17 cellular contexts compared by ENCODE assay signal in genomic region chr19:48950159-48950558, GRCh38. TPM values are rescaled to one million over a fixed set of nuclear protein-coding genes. Genes with fewer than 3 reads are reported as not detected.
DNase-seq lines count a peak whose midpoint lies in the region; ATAC-seq, FAIRE-seq and TF ChIP-seq lines count a peak whose summit lies in the region.
"Had no signal": no experiment of that assay in that cellular context is flagged by ENCODE, and none has a peak within 500 bp of the region (broad histone marks: within the 10 kb centered on the region; RNA-seq: fewer than 3 reads in every experiment).

No MANE protein-coding gene starts in this region.

- H3K9ac ChIP-seq in BLaER1 (peak overlapping the region; percentile 52; the same call in 1 of the 2 replicates), HepG2 (ENCODE audit: insufficient read depth, low read depth, low read length) (no peak overlapping the region)

- H3K36me3 ChIP-seq in BLaER1 (peaks cover 11% of the 10 kb centered on the region; the same call in 1 of the 2 replicates), HepG2 (replicated peaks in 1 of 2; ENCODE audit: control insufficient read depth in 1 of 2, insufficient read depth in 2 of 2, low read length in 2 of 2) (no peaks in the 10 kb centered on the region)
- H3K36me3 ChIP-seq: SJCRH30 had no signal

- H3K4me1 ChIP-seq in BLaER1 (peaks cover 56% of the 10 kb centered on the region), HepG2 (ENCODE audit: insufficient read depth, low read length) (peaks cover 90% of the 10 kb centered on the region)
- H3K4me1 ChIP-seq: SJCRH30 had no signal

- intact Hi-C loops in HepG2 (cut with micrococcal nuclease; ENCODE audit: unreplicated experiment), result no loop called here

- BruUV-seq in HepG2 (replicated peaks; lab: Mats Ljungman, UMichigan), result no TSS peak

- no peak for TF ChIP-seq RAD21 in HepG2 (CRISPR knock-in tag; IDR thresholded peaks at IDR 0.05)

- CTCF ChIA-PET in HepG2 (lab: Yijun Ruan, JAX; ENCODE audit: low intra/inter-chr PET ratio, low total read pairs), result no interaction called here

- H3K4me2 ChIP-seq in BLaER1 (peak overlapping the region; percentile 73), HepG2 (ENCODE audit: low read depth, low read length) (no peak overlapping the region; the same call in 1 of the 2 replicates)

- no peak for TF ChIP-seq EP300 in HepG2 (IDR thresholded peaks at IDR 0.05; ENCODE audit: low read depth in 2 of 2, low read length in 2 of 2)
- TF ChIP-seq EP300 in HepG2 (CRISPR knock-in tag; IDR thresholded peaks at IDR 0.05; ENCODE audit: borderline replicate concordance), result no peak

- H3K4me3 ChIP-seq in BLaER1 (no peak overlapping the region), HepG2 (replicated peaks in 1 of 3; ENCODE audit: insufficient read depth in 1 of 3, low read depth in 2 of 3, low read length in 3 of 3) (no peak overlapping the region)
- H3K4me3 ChIP-seq: GM12878, SJCRH30 had no signal

- DNase-seq in HepG2 (ENCODE audit: low spot score), result no peak
- no peak for DNase-seq in amniotic stem cell (lab: John Stamatoyannopoulos, UW)
- no peak for DNase-seq in AG20443 (ENCODE audit: low spot score)
- DNase-seq: 8988T, C1 segment of cervical spinal cord, GDM1, HCEC 1CT, KBM-7, NCI-H1436 treated with DMSO at 0.1 percent for 48 hours, NCI-H2029 treated with DMSO at 0.1 percent for 48 hours, NCI-H748 treated with DMSO at 0.1 percent for 48 hours, SJCRH30 had no signal

- H3K9me3 ChIP-seq in BLaER1 (peaks cover 36% of the 10 kb centered on the region), HepG2 (ENCODE audit: low read length) (no peaks in the 10 kb centered on the region)
- H3K9me3 ChIP-seq: SJCRH30 had no signal

- POLR2A ChIA-PET in HepG2 (lab: Yijun Ruan, JAX), result interaction anchor here (1.3 to 7.8 kb wide), 3 partner anchors 16 to 50 kb away, joined by 3 to 153 read pairs (median 4); partner anchors contain the start of genes DHDH, FTL and NUCB1

- 70% methylated on average over 3 of the region's 3 CpGs for WGBS in HepG2 (ENCODE audit: low lambda C conversion rate)

- H3K27ac ChIP-seq in BLaER1, result peak overlapping the region; percentile 78
- H3K27ac ChIP-seq in VCaP, result peak overlapping the region; percentile 74
- H3K27ac ChIP-seq in HepG2 (ENCODE audit: extremely low read length, insufficient read depth, low read length), result no peak overlapping the region
- H3K27ac ChIP-seq: SJCRH30 had no signal

- H2AFZ ChIP-seq in HepG2 (ENCODE audit: low read length), result peak overlapping the region; percentile 77

- no peak for ATAC-seq in HepG2
- ATAC-seq in HG03342 (IDR thresholded peaks at IDR 0.05; ENCODE audit: unreplicated experiment), result no peak
- ATAC-seq: GM12878 had no signal

- H4K20me1 ChIP-seq in BLaER1, result peaks cover under 1% of the 10 kb centered on the region; the same call in 1 of the 2 replicates
- no peaks in the 10 kb centered on the region for H4K20me1 ChIP-seq in HepG2 (ENCODE audit: insufficient read depth, low read length)

- in situ Hi-C loops in HepG2 (cut with HindIII; ENCODE audit: extremely low pct_ligation_motif_present, low pct_unique_long_range_greater_than_20kb), result no loop called here

- no peak for TF ChIP-seq CTCF in VCaP (conservative IDR thresholded peaks at IDR 0.05)
- TF ChIP-seq CTCF in HepG2 (CRISPR knock-in tag; IDR thresholded peaks at IDR 0.05), result no peak

- TF ChIP-seq POLR2A in HepG2 (IDR thresholded peaks at IDR 0.05; ENCODE audit: insufficient read depth in 1 of 2, low read depth in 2 of 2, low read length in 2 of 2), result no peak

- H3K27me3 ChIP-seq in BLaER1 (no peaks in the 10 kb centered on the region), HepG2 (ENCODE audit: control insufficient read depth in 1 of 2, insufficient read depth in 2 of 2, low read length in 2 of 2) (no peaks in the 10 kb centered on the region)
- H3K27me3 ChIP-seq: SJCRH30 had no signal

- FAIRE-seq in HepG2 (lab: Jason Lieb, UNC), result peak; percentile 8
- FAIRE-seq: GM12878 had no signal

- peaks cover 4% of the 10 kb centered on the region for H3K79me2 ChIP-seq in HepG2 (ENCODE audit: insufficient read depth, low read length)

RNA-seq across cellular contexts. Expression of gene BAX, which starts 4.5 kb away (rescaled TPM):
- total RNA-seq in HepG2 (2016; rRNA removed; fragmentation: Illumina TruSeq; extraction: Trizol), result 167 and 176 TPM in 2 replicates
- 230 and 246 TPM in 2 replicates for total RNA-seq in HepG2 (2016; cell fraction: cytosol; rRNA removed; fragmentation: Illumina TruSeq; extraction: Trizol; ENCODE audit: low read depth)
- 165 and 193 TPM in 2 replicates for total RNA-seq in HepG2 (2016; cell fraction: insoluble cytoplasmic fraction; rRNA removed; fragmentation: Illumina TruSeq; extraction: Trizol)
- total RNA-seq in HepG2 (2016; cell fraction: membrane; rRNA removed; fragmentation: Illumina TruSeq; extraction: Trizol), result 237 and 254 TPM in 2 replicates
- total RNA-seq in HepG2 (2016; cell fraction: nucleus; rRNA removed; fragmentation: Illumina TruSeq; extraction: Trizol), result 96.5 and 102 TPM in 2 replicates
- polyA plus RNA-seq in HepG2 (2011; rRNA removed), result 139 and 164 TPM in 2 replicates
- 118 and 159 TPM in 2 replicates for polyA plus RNA-seq in HepG2 (2011; cell fraction: cytosol; rRNA removed)
- polyA plus RNA-seq in HepG2 (2011; cell fraction: nucleus; rRNA removed), result 330 and 345 TPM in 2 replicates
- polyA plus RNA-seq in HepG2 (2012), result 158 and 165 TPM in 2 replicates
- 324 and 380 TPM in 2 replicates for polyA plus RNA-seq in HepG2 (2016; cell fraction: cytosol; fragmentation: Illumina TruSeq; extraction: Trizol; ENCODE audit: low read depth)
- 326 and 339 TPM in 2 replicates for polyA plus RNA-seq in HepG2 (2016; cell fraction: insoluble cytoplasmic fraction; fragmentation: Illumina TruSeq; extraction: Trizol; ENCODE audit: low read depth)
- polyA plus RNA-seq in HepG2 (2016; cell fraction: membrane; fragmentation: Illumina TruSeq; extraction: Trizol; ENCODE audit: low read depth), result 331 and 356 TPM in 2 replicates
- polyA plus RNA-seq in HepG2 (2016; cell fraction: nucleus; fragmentation: Illumina TruSeq; extraction: Trizol; ENCODE audit: insufficient read depth, low read depth), result 298 and 326 TPM in 2 replicates
- polyA minus RNA-seq in HepG2 (2011; rRNA and poly(A)+ RNA removed; ENCODE audit: low replicate concordance), result 81.2 and 143 TPM in 2 replicates
- polyA minus RNA-seq in HepG2 (2011; cell fraction: cytosol; rRNA and poly(A)+ RNA removed), result 66.1 and 82.4 TPM in 2 replicates
- 85.3 and 90.1 TPM in 2 replicates for polyA minus RNA-seq in HepG2 (2011; cell fraction: nucleus; rRNA and poly(A)+ RNA removed)

RNA-seq across cellular contexts. Expression of gene FTL, which starts 14.9 kb away (rescaled TPM):
- total RNA-seq in HepG2 (2016; rRNA removed; fragmentation: Illumina TruSeq; extraction: Trizol), result 3,909 and 8,800 TPM in 2 replicates
- 89,971 and 90,879 TPM in 2 replicates for total RNA-seq in HepG2 (2016; cell fraction: cytosol; rRNA removed; fragmentation: Illumina TruSeq; extraction: Trizol; ENCODE audit: low read depth)
- 3,851 and 8,859 TPM in 2 replicates for total RNA-seq in HepG2 (2016; cell fraction: insoluble cytoplasmic fraction; rRNA removed; fragmentation: Illumina TruSeq; extraction: Trizol)
- total RNA-seq in HepG2 (2016; cell fraction: membrane; rRNA removed; fragmentation: Illumina TruSeq; extraction: Trizol), result 51,578 and 56,338 TPM in 2 replicates
- total RNA-seq in HepG2 (2016; cell fraction: nucleus; rRNA removed; fragmentation: Illumina TruSeq; extraction: Trizol), result 2,617 and 3,067 TPM in 2 replicates
- polyA plus RNA-seq in HepG2 (2011; rRNA removed), result 2,513 and 2,721 TPM in 2 replicates
- polyA plus RNA-seq in HepG2 (2011; cell fraction: cytosol; rRNA removed), result 2,416 and 4,778 TPM in 2 replicates
- polyA plus RNA-seq in HepG2 (2011; cell fraction: nucleus; rRNA removed), result 1,286 and 1,341 TPM in 2 replicates
- polyA plus RNA-seq in HepG2 (2012), result 3,171 and 4,080 TPM in 2 replicates
- polyA plus RNA-seq in HepG2 (2016; cell fraction: cytosol; fragmentation: Illumina TruSeq; extraction: Trizol; ENCODE audit: low read depth), result 183,517 and 194,436 TPM in 2 replicates
- polyA plus RNA-seq in HepG2 (2016; cell fraction: insoluble cytoplasmic fraction; fragmentation: Illumina TruSeq; extraction: Trizol; ENCODE audit: low read depth), result 7,307 and 7,404 TPM in 2 replicates
- polyA plus RNA-seq in HepG2 (2016; cell fraction: membrane; fragmentation: Illumina TruSeq; extraction: Trizol; ENCODE audit: low read depth), result 88,210 and 91,472 TPM in 2 replicates
- 7,073 and 8,244 TPM in 2 replicates for polyA plus RNA-seq in HepG2 (2016; cell fraction: nucleus; fragmentation: Illumina TruSeq; extraction: Trizol; ENCODE audit: insufficient read depth, low read depth)
- polyA minus RNA-seq in HepG2 (2011; rRNA and poly(A)+ RNA removed; ENCODE audit: low replicate concordance), result 1,399 and 2,171 TPM in 2 replicates
- 634 and 932 TPM in 2 replicates for polyA minus RNA-seq in HepG2 (2011; cell fraction: cytosol; rRNA and poly(A)+ RNA removed)
- polyA minus RNA-seq in HepG2 (2011; cell fraction: nucleus; rRNA and poly(A)+ RNA removed), result 209 and 221 TPM in 2 replicates

RNA-seq across cellular contexts. Expression of gene DHDH, which starts 16.7 kb away (rescaled TPM):
- total RNA-seq in HepG2 (2016; rRNA removed; fragmentation: Illumina TruSeq; extraction: Trizol), result 0.13 and 0.29 TPM in 2 replicates
- not detected in 2 replicates for total RNA-seq in HepG2 (2016; cell fraction: cytosol; rRNA removed; fragmentation: Illumina TruSeq; extraction: Trizol; ENCODE audit: low read depth)
- 0.30 TPM in 1 of 2 replicates, not detected in the other for total RNA-seq in HepG2 (2016; cell fraction: insoluble cytoplasmic fraction; rRNA removed; fragmentation: Illumina TruSeq; extraction: Trizol)
- not detected in 2 replicates for total RNA-seq in HepG2 (2016; cell fraction: membrane; rRNA removed; fragmentation: Illumina TruSeq; extraction: Trizol)
- not detected in 2 replicates for total RNA-seq in HepG2 (2016; cell fraction: nucleus; rRNA removed; fragmentation: Illumina TruSeq; extraction: Trizol)
- 0.91 and 1.9 TPM in 2 replicates for polyA plus RNA-seq in HepG2 (2011; rRNA removed)
- 1.8 and 2.5 TPM in 2 replicates for polyA plus RNA-seq in HepG2 (2011; cell fraction: cytosol; rRNA removed)
- 1.9 and 2.8 TPM in 2 replicates for polyA plus RNA-seq in HepG2 (2011; cell fraction: nucleus; rRNA removed)
- polyA plus RNA-seq in HepG2 (2012), result 1.0 and 3.6 TPM in 2 replicates
- polyA plus RNA-seq in HepG2 (2016; cell fraction: cytosol; fragmentation: Illumina TruSeq; extraction: Trizol; ENCODE audit: low read depth), result not detected in 2 replicates
- not detected in 2 replicates for polyA plus RNA-seq in HepG2 (2016; cell fraction: insoluble cytoplasmic fraction; fragmentation: Illumina TruSeq; extraction: Trizol; ENCODE audit: low read depth)
- not detected in 2 replicates for polyA plus RNA-seq in HepG2 (2016; cell fraction: membrane; fragmentation: Illumina TruSeq; extraction: Trizol; ENCODE audit: low read depth)
- not detected in 2 replicates for polyA plus RNA-seq in HepG2 (2016; cell fraction: nucleus; fragmentation: Illumina TruSeq; extraction: Trizol; ENCODE audit: insufficient read depth, low read depth)
- 0.37 and 0.50 TPM in 2 replicates for polyA minus RNA-seq in HepG2 (2011; rRNA and poly(A)+ RNA removed; ENCODE audit: low replicate concordance)
- not detected in 2 replicates for polyA minus RNA-seq in HepG2 (2011; cell fraction: cytosol; rRNA and poly(A)+ RNA removed)
- polyA minus RNA-seq in HepG2 (2011; cell fraction: nucleus; rRNA and poly(A)+ RNA removed), result 0.77 TPM in 1 of 2 replicates, not detected in the other
- total RNA-seq: GM12878, NCI-H460, SJCRH30 had no signal

RNA-seq across cellular contexts. Expression of gene GYS1, which starts 43.0 kb away (rescaled TPM):
- 16.4 and 18.4 TPM in 2 replicates for total RNA-seq in HepG2 (2016; rRNA removed; fragmentation: Illumina TruSeq; extraction: Trizol)
- 5.2 and 5.3 TPM in 2 replicates for total RNA-seq in HepG2 (2016; cell fraction: cytosol; rRNA removed; fragmentation: Illumina TruSeq; extraction: Trizol; ENCODE audit: low read depth)
- total RNA-seq in HepG2 (2016; cell fraction: insoluble cytoplasmic fraction; rRNA removed; fragmentation: Illumina TruSeq; extraction: Trizol), result 13.3 and 20.4 TPM in 2 replicates
- 4.9 and 5.1 TPM in 2 replicates for total RNA-seq in HepG2 (2016; cell fraction: membrane; rRNA removed; fragmentation: Illumina TruSeq; extraction: Trizol)
- 17.7 and 22.5 TPM in 2 replicates for total RNA-seq in HepG2 (2016; cell fraction: nucleus; rRNA removed; fragmentation: Illumina TruSeq; extraction: Trizol)
- 34.3 and 42.1 TPM in 2 replicates for polyA plus RNA-seq in HepG2 (2011; rRNA removed)
- polyA plus RNA-seq in HepG2 (2011; cell fraction: cytosol; rRNA removed), result 15.4 and 24.0 TPM in 2 replicates
- 43.8 and 62.9 TPM in 2 replicates for polyA plus RNA-seq in HepG2 (2011; cell fraction: nucleus; rRNA removed)
- polyA plus RNA-seq in HepG2 (2012), result 10.2 and 20.0 TPM in 2 replicates
- 1.1 and 1.4 TPM in 2 replicates for polyA plus RNA-seq in HepG2 (2016; cell fraction: cytosol; fragmentation: Illumina TruSeq; extraction: Trizol; ENCODE audit: low read depth)
- 10.8 and 15.0 TPM in 2 replicates for polyA plus RNA-seq in HepG2 (2016; cell fraction: insoluble cytoplasmic fraction; fragmentation: Illumina TruSeq; extraction: Trizol; ENCODE audit: low read depth)
- polyA plus RNA-seq in HepG2 (2016; cell fraction: membrane; fragmentation: Illumina TruSeq; extraction: Trizol; ENCODE audit: low read depth), result 2.9 and 3.5 TPM in 2 replicates
- polyA plus RNA-seq in HepG2 (2016; cell fraction: nucleus; fragmentation: Illumina TruSeq; extraction: Trizol; ENCODE audit: insufficient read depth, low read depth), result 28.6 and 30.1 TPM in 2 replicates
- 85.1 and 134 TPM in 2 replicates for polyA minus RNA-seq in HepG2 (2011; rRNA and poly(A)+ RNA removed; ENCODE audit: low replicate concordance)
- 22.2 and 28.2 TPM in 2 replicates for polyA minus RNA-seq in HepG2 (2011; cell fraction: cytosol; rRNA and poly(A)+ RNA removed)
- 26.5 and 44.0 TPM in 2 replicates for polyA minus RNA-seq in HepG2 (2011; cell fraction: nucleus; rRNA and poly(A)+ RNA removed)

RNA-seq across cellular contexts. Expression of gene RUVBL2, which starts 43.5 kb away (rescaled TPM):
- total RNA-seq in HepG2 (2016; rRNA removed; fragmentation: Illumina TruSeq; extraction: Trizol), result 108 and 122 TPM in 2 replicates
- 42.8 and 44.4 TPM in 2 replicates for total RNA-seq in HepG2 (2016; cell fraction: cytosol; rRNA removed; fragmentation: Illumina TruSeq; extraction: Trizol; ENCODE audit: low read depth)
- 98.2 and 127 TPM in 2 replicates for total RNA-seq in HepG2 (2016; cell fraction: insoluble cytoplasmic fraction; rRNA removed; fragmentation: Illumina TruSeq; extraction: Trizol)
- total RNA-seq in HepG2 (2016; cell fraction: membrane; rRNA removed; fragmentation: Illumina TruSeq; extraction: Trizol), result 53.1 and 56.0 TPM in 2 replicates
- 57.1 and 62.8 TPM in 2 replicates for total RNA-seq in HepG2 (2016; cell fraction: nucleus; rRNA removed; fragmentation: Illumina TruSeq; extraction: Trizol)
- polyA plus RNA-seq in HepG2 (2011; rRNA removed), result 109 and 120 TPM in 2 replicates
- 120 and 188 TPM in 2 replicates for polyA plus RNA-seq in HepG2 (2011; cell fraction: cytosol; rRNA removed)
- 169 and 241 TPM in 2 replicates for polyA plus RNA-seq in HepG2 (2011; cell fraction: nucleus; rRNA removed)
- polyA plus RNA-seq in HepG2 (2012), result 71.6 and 76.0 TPM in 2 replicates
- polyA plus RNA-seq in HepG2 (2016; cell fraction: cytosol; fragmentation: Illumina TruSeq; extraction: Trizol; ENCODE audit: low read depth), result 38.1 and 42.9 TPM in 2 replicates
- polyA plus RNA-seq in HepG2 (2016; cell fraction: insoluble cytoplasmic fraction; fragmentation: Illumina TruSeq; extraction: Trizol; ENCODE audit: low read depth), result 87.8 and 103 TPM in 2 replicates
- polyA plus RNA-seq in HepG2 (2016; cell fraction: membrane; fragmentation: Illumina TruSeq; extraction: Trizol; ENCODE audit: low read depth), result 44.0 and 49.8 TPM in 2 replicates
- polyA plus RNA-seq in HepG2 (2016; cell fraction: nucleus; fragmentation: Illumina TruSeq; extraction: Trizol; ENCODE audit: insufficient read depth, low read depth), result 101 and 102 TPM in 2 replicates
- polyA minus RNA-seq in HepG2 (2011; rRNA and poly(A)+ RNA removed; ENCODE audit: low replicate concordance), result 203 and 355 TPM in 2 replicates
- 65.7 and 86.3 TPM in 2 replicates for polyA minus RNA-seq in HepG2 (2011; cell fraction: cytosol; rRNA and poly(A)+ RNA removed)
- 47.3 and 59.2 TPM in 2 replicates for polyA minus RNA-seq in HepG2 (2011; cell fraction: nucleus; rRNA and poly(A)+ RNA removed)
